In the genomic region with DNA sequence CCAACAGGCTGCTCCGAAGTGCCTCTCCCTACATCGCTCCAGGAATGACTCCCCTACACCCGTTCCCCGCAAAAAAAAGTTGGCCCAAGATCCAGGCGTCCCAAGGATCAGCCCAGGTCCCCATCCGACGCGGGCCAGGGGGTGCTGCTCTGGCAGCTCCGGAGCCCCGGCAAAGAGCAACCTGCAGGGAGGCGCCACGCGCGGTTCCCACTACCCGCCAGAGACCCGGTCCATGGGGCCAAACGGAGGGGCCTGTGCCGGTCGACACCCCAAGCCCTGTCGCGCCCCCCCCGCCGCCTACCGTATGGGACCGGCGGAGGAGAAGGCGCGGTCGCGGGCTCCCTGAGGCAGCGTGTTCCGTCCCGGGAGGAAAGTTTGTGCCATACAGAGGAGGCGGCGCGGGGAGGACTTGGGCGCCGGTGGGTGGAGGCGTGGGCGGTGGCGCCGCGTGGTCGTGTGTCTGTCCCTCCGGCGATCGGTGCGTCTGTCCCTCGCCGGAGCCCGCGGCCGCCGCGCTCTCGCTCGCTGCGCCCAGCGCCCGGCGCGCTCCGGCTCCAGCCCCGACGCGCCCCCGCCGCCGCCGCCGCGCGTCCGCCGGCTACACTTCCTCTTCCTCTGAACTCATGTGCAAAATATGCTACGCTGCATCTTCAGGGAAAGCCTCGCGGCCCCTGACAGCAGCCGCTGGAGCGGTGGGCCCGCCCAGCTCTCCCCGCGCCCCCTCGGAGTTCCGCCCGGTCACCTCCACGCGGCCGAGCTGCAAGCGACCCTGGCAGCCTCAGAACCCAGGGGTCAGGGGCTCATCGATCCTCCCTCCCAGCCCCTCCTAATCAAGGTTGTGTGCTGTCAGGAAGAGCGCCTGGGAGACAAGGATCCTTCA, we compare ENCODE assay signal across 8 cellular contexts. TPM values are rescaled to one million over a fixed set of nuclear protein-coding genes. Genes with fewer than 3 reads are reported as not detected.
DNase-seq lines count a peak whose midpoint lies in the region; ATAC-seq, FAIRE-seq and TF ChIP-seq lines count a peak whose summit lies in the region.

Gene RFTN1 (minus strand): TSS at position 559 of the 880 bp plus-strand sequence. CDS start 19,830 bp downstream, outside the sequence.

- H3K36me3 ChIP-seq in SJCRH30 (no peaks in the 10 kb centered on the region), gastroesophageal sphincter (no peaks in the 10 kb centered on the region), urinary bladder (ENCODE audit: insufficient read depth) (no peaks in the 10 kb centered on the region)

- H3K27me3 ChIP-seq in SJCRH30 (no peaks in the 10 kb centered on the region), gastroesophageal sphincter (no peaks in the 10 kb centered on the region)

- TF ChIP-seq CTCF in gastroesophageal sphincter (IDR thresholded peaks at IDR 0.05), result peak in 2 of 4 experiments; percentile 7 to 10

- H3K4me1 ChIP-seq in SJCRH30 (peaks cover 25% of the 10 kb centered on the region), gastroesophageal sphincter (peaks cover 11 to 66% (median 31%) of the 10 kb centered on the region in 3 donors), urinary bladder (ENCODE audit: insufficient read depth) (no peaks in the 10 kb centered on the region)

- peak; percentile 63 for DNase-seq in 8988T
- DNase-seq in GM19239 (ENCODE audit: insufficient read length, low spot score), result no peak
- peak; percentile 56 to 61 for DNase-seq in SJCRH30
- DNase-seq in activated gamma-delta T cell (lab: John Stamatoyannopoulos, UW), result peak; percentile 26
- peak; percentile 44 for DNase-seq in occipital lobe (lab: John Stamatoyannopoulos, UW)

- no peak for TF ChIP-seq EP300 in gastroesophageal sphincter (IDR thresholded peaks at IDR 0.05)

- H3K9me3 ChIP-seq in SJCRH30 (replicated peaks) (no peaks in the 10 kb centered on the region), gastroesophageal sphincter (no peaks in the 10 kb centered on the region)

- H3K4me3 ChIP-seq in SJCRH30 (peak within 1 kb of the TSS; percentile 93), gastroesophageal sphincter (peak within 1 kb of the TSS; percentile 66 to 88), urinary bladder (ENCODE audit: low read depth, low read length) (peak within 1 kb of the TSS; percentile 72)

- H3K27ac ChIP-seq in SJCRH30 (peak within 1 kb of the TSS; percentile 63), gastroesophageal sphincter (peak within 1 kb of the TSS; percentile 74 to 96 (median 89)), urinary bladder (ENCODE audit: low read depth) (peak within 1 kb of the TSS; percentile 27)

- peak; percentile 75 for FAIRE-seq in GM19239 (lab: Jason Lieb, UNC)

- peak; percentile 15 to 43 for TF ChIP-seq POLR2A in gastroesophageal sphincter (IDR thresholded peaks at IDR 0.05)

- peak; percentile 59 for ATAC-seq in gastroesophageal sphincter
- no peak for ATAC-seq in HG03571 (IDR thresholded peaks at IDR 0.05; ENCODE audit: unreplicated experiment)

- WGBS in gastroesophageal sphincter (ENCODE audit: low coverage in 1 of 2), 2 donors, result 0% methylated on average over 1 of the region's 92 CpGs; no CpG with 5 or more reads in 1 of the 2 donors
- 1% methylated on average over 92 of the region's 92 CpGs for WGBS in urinary bladder

RNA-seq across cellular contexts. Expression of gene RFTN1, which starts in this region (rescaled TPM):
- total RNA-seq in SJCRH30 (2014; rRNA removed; shearing (Covaris generic)), result 17.0 and 20.1 TPM in 2 replicates
- total RNA-seq in gastroesophageal sphincter (100 to 1,000 TPM in 1 of 4 donors, 10 to 100 TPM in 3; 30.6 to 110 (median 68.2) TPM), occipital lobe (6.4 TPM), urinary bladder (26.3 TPM)
- polyA plus RNA-seq in urinary bladder, result 26.7 TPM

Comparison
In these comparisons a context has a peak if more than half of its experiments do, and no peak if none do; other contexts are left out.
1. H3K27ac ChIP-seq: peak in every context shown above with its lines; median percentile 89 in gastroesophageal sphincter; 63 in SJCRH30; 27 in urinary bladder.